ENCODE assay signal across 12 cellular contexts in genomic region chr10:122301055-122301810, GRCh38. TPM values are rescaled to one million over a fixed set of nuclear protein-coding genes. Genes with fewer than 3 reads are reported as not detected.
DNase-seq lines count a peak whose midpoint lies in the region; ATAC-seq, FAIRE-seq and TF ChIP-seq lines count a peak whose summit lies in the region.
"Had no signal": no experiment of that assay in that cellular context is flagged by ENCODE, and none has a peak within 500 bp of the region (broad histone marks: within the 10 kb centered on the region; RNA-seq: fewer than 3 reads in every experiment).

No MANE protein-coding gene starts in this region.

- no peak for ATAC-seq in GM18867 (IDR thresholded peaks at IDR 0.05; ENCODE audit: unreplicated experiment)

- intact Hi-C loops in posterior vena cava (cut with DNase I), result no loop called here

- FAIRE-seq in GM19239 (lab: Jason Lieb, UNC), result no peak

- H3K4me3 ChIP-seq in epithelial cell of esophagus (ENCODE audit: low read length), result no peak overlapping the region

- TF ChIP-seq CTCF in epithelial cell of esophagus (IDR thresholded peaks at IDR 0.05; ENCODE audit: insufficient read depth, low read depth, low read length, missing control alignments), result no peak

- POLR2A ChIA-PET in HEK293T (lab: Yijun Ruan, JAX), result no interaction called here

- CTCF ChIA-PET in HEK293T (lab: Yijun Ruan, JAX), result interaction anchor here (1.4 kb wide), 1 partner anchor 134 kb away, joined by 3 read pairs; no protein-coding TSS in a partner anchor

- peak; percentile 81 for DNase-seq in EH (ENCODE audit: low read depth)
- peak; percentile 38 for DNase-seq in NCI-H460 (ENCODE audit: extremely low read depth, low read depth)
- peak; percentile 65 for DNase-seq in epithelial cell of esophagus (ENCODE audit: low read depth)
- DNase-seq in posterior vena cava (ENCODE audit: low spot score), result peak; percentile 65
- DNase-seq in GM19239 (ENCODE audit: insufficient read length, low spot score), result no peak
- no peak for DNase-seq in NCI-H2081 (lab: John Stamatoyannopoulos, UW)
- no peak for DNase-seq in HEK293T (ENCODE audit: extremely low spot score)
- DNase-seq: activated CD4-positive, alpha-beta T cell treated with anti-CD3 and anti-CD28 coated beads, Interleukin-2, amount 50 U/mL, for 4 hours; DMS79 treated with DMSO at 0.1 percent for 48 hours; NCI-H1436 treated with DMSO at 0.1 percent for 48 hours had no signal

TF ChIP-seq in HEK293T, 16 proteins besides CTCF, POLR2A, EP300 and RAD21:
- TF ChIP-seq L3MBTL2 (conservative IDR thresholded peaks at IDR 0.05), result no peak
- TF ChIP-seq FOXK2 (IDR thresholded peaks at IDR 0.05), result no peak
- no peak for TF ChIP-seq ELF4 (IDR thresholded peaks at IDR 0.05)
- TF ChIP-seq, protein P1, sequence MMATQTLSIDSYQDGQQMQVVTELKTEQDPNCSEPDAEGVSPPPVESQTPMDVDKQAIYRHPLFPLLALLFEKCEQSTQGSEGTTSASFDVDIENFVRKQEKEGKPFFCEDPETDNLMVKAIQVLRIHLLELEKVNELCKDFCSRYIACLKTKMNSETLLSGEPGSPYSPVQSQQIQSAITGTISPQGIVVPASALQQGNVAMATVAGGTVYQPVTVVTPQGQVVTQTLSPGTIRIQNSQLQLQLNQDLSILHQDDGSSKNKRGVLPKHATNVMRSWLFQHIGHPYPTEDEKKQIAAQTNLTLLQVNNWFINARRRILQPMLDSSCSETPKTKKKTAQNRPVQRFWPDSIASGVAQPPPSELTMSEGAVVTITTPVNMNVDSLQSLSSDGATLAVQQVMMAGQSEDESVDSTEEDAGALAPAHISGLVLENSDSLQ (IDR thresholded peaks at IDR 0.05), result no peak
- no peak for TF ChIP-seq ARNT (IDR thresholded peaks at IDR 0.05)
- no peak for TF ChIP-seq SUZ12 (IDR thresholded peaks at IDR 0.05)
- no peak for TF ChIP-seq HDGF (IDR thresholded peaks at IDR 0.05; ENCODE audit: borderline replicate concordance)
- no peak for TF ChIP-seq FOXM1 (IDR thresholded peaks at IDR 0.05; ENCODE audit: borderline replicate concordance)
- no peak for TF ChIP-seq BHLHE40 (IDR thresholded peaks at IDR 0.05; ENCODE audit: borderline replicate concordance)

RNA-seq across cellular contexts. Expression of gene BTBD16, which starts 30.1 kb away (rescaled TPM):
- total RNA-seq in NCI-H460 (2014; rRNA removed; shearing (Covaris generic)), result 0.43 and 0.45 TPM in 2 replicates
- 1.6 TPM in 1 of 2 replicates, not detected in the other for polyA plus RNA-seq in NCI-H460 (2014; cell fraction: nucleus; rRNA removed)
- total RNA-seq in posterior vena cava, result under 1 TPM in 1 of 2 donors, not detected in 1; 0.14 TPM
- total RNA-seq: progenitor cell of endocrine pancreas had no signal

Comparison
In these comparisons a context has a peak if more than half of its experiments do, and no peak if none do; other contexts are left out.
1. DNase-seq: peak in EH (single experiment), NCI-H460 (single experiment), epithelial cell of esophagus (single experiment) and posterior vena cava (single experiment); none in GM19239 (single experiment), NCI-H2081 (0 of 2) and HEK293T (single experiment).